Comparison of ENCODE assay signal across 27 cellular contexts in the genomic region with DNA sequence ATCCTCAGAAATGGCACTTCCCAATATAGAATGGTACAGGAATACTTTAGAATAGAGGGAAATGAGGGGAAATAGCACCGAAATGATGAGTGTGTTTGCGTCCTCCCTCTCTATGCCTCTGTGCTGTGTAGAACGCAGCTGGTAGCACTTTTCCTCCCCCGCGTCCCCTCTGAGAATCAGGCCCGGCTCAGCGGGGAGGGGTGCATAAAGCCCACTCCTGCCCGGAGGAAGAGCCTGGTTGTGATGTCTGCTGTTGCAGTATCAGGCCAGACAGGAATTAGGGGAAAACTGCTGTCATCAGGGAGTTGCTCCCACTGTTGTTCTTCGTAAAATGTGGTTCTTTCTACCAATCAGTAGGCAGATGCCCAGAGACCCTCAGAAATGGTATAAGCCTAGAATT.
"Had no signal": no experiment of that assay in that cellular context is flagged by ENCODE, and none has a peak within 500 bp of the region (broad histone marks: within the 10 kb centered on the region; RNA-seq: fewer than 3 reads in every experiment).

No MANE protein-coding gene starts in this region.

- H3K27me3 Mint-ChIP-seq: progenitor cell of endocrine pancreas had no signal

- H3K27ac Mint-ChIP-seq: naive thymus-derived CD8-positive, alpha-beta T cell; nephron; neural progenitor cell; progenitor cell of endocrine pancreas; stimulated activated effector memory CD8-positive, alpha-beta T cell treated with anti-CD3 and anti-CD28 coated beads, Interleukin-12 subunit alpha, Interleukin-12 subunit beta, amount 100 ng/mL, for 72 hours; stimulated activated naive B cell treated with anti-CD40 and anti-IgM and Interleukin-4, amounts not matched to agents 10 μg/mL and 1 μg/mL and 100 μg/mL, for 72 hours; stimulated activated naive CD8-positive, alpha-beta T cell treated with anti-CD3 and anti-CD28 coated beads, Interleukin-15, Interleukin-2, amounts not matched to agents 100 ng/mL and 50 ng/mL, for 24 hours had no signal

- H3K36me3 Mint-ChIP-seq: naive B cell; naive thymus-derived CD8-positive, alpha-beta T cell; neural progenitor cell; stimulated activated effector memory CD8-positive, alpha-beta T cell treated with anti-CD3 and anti-CD28 coated beads, Interleukin-12 subunit alpha, Interleukin-12 subunit beta, amount 100 ng/mL, for 72 hours had no signal

- DNase-seq: naive B cell; naive thymus-derived CD8-positive, alpha-beta T cell; occipital lobe; ovary; psoas muscle; right cardiac atrium; right lobe of liver; stimulated activated CD4-positive, alpha-beta T cell treated with anti-CD3 and anti-CD28 coated beads, Interleukin-15, amount 100 ng/mL, for 24 hours; stimulated activated CD4-positive, alpha-beta T cell treated with anti-CD3 and anti-CD28 coated beads, Interleukin-2, amount 100 ng/mL, for 24 hours; stimulated activated CD4-positive, alpha-beta T cell treated with anti-CD3 and anti-CD28 coated beads, Interleukin-2, amount 100 ng/mL, for 48 hours; stimulated activated CD4-positive, alpha-beta T cell treated with anti-CD3 and anti-CD28 coated beads, Interleukin-4, amount 100 ng/mL, for 24 hours; stimulated activated naive B cell treated with anti-CD40 and anti-IgM and Interleukin-4, amounts not matched to agents 10 μg/mL and 1 μg/mL and 100 μg/mL, for 72 hours; stimulated activated naive CD4-positive, alpha-beta T cell treated with Interleukin-2 at 50 U/mL for 16 hours; stomach; thyroid gland; trophoblast cell; upper lobe of left lung; uterus had no signal

- H3K4me3 Mint-ChIP-seq: naive B cell; naive thymus-derived CD8-positive, alpha-beta T cell; nephron; neural progenitor cell; stimulated activated effector memory CD8-positive, alpha-beta T cell treated with anti-CD3 and anti-CD28 coated beads, Interleukin-12 subunit alpha, Interleukin-12 subunit beta, amount 100 ng/mL, for 72 hours; stimulated activated naive B cell treated with anti-CD40 and anti-IgM and Interleukin-4, amounts not matched to agents 10 μg/mL and 1 μg/mL and 100 μg/mL, for 72 hours; stimulated activated naive CD8-positive, alpha-beta T cell treated with anti-CD3 and anti-CD28 coated beads, Interleukin-15, Interleukin-2, amounts not matched to agents 100 ng/mL and 50 ng/mL, for 24 hours had no signal

- H3K27me3 ChIP-seq: neural progenitor cell, ovary, right lobe of liver, thyroid gland, tibial nerve, upper lobe of left lung, uterus had no signal

- H3K4me1 Mint-ChIP-seq: naive B cell; naive thymus-derived CD8-positive, alpha-beta T cell; stimulated activated effector memory CD8-positive, alpha-beta T cell treated with anti-CD3 and anti-CD28 coated beads, Interleukin-12 subunit alpha, Interleukin-12 subunit beta, amount 100 ng/mL, for 72 hours; stimulated activated naive B cell treated with anti-CD40 and anti-IgM and Interleukin-4, amounts not matched to agents 10 μg/mL and 1 μg/mL and 100 μg/mL, for 72 hours had no signal

- H3K4me3 ChIP-seq: neural progenitor cell, ovary, psoas muscle, right lobe of liver, skin epidermis, stomach, thoracic aorta, thyroid gland, tibial nerve, upper lobe of left lung, uterus had no signal

- H3K4me1 ChIP-seq: neural progenitor cell, parathyroid adenoma, psoas muscle, right lobe of liver, stomach, thyroid gland, tibial nerve, upper lobe of left lung, uterus had no signal

- ATAC-seq: naive thymus-derived CD8-positive, alpha-beta T cell; psoas muscle; right cardiac atrium; right lobe of liver; stimulated activated effector memory CD8-positive, alpha-beta T cell treated with anti-CD3 and anti-CD28 coated beads, Interleukin-12 subunit alpha, Interleukin-12 subunit beta, amount 100 ng/mL, for 72 hours; stimulated activated naive B cell treated with anti-CD40 and anti-IgM and Interleukin-4, amounts not matched to agents 10 μg/mL and 1 μg/mL and 100 μg/mL, for 72 hours had no signal

- H3K9me3 Mint-ChIP-seq: neural progenitor cell; stimulated activated effector memory CD8-positive, alpha-beta T cell treated with anti-CD3 and anti-CD28 coated beads, Interleukin-12 subunit alpha, Interleukin-12 subunit beta, amount 100 ng/mL, for 72 hours; stimulated activated naive CD8-positive, alpha-beta T cell treated with anti-CD3 and anti-CD28 coated beads, Interleukin-15, Interleukin-2, amounts not matched to agents 100 ng/mL and 50 ng/mL, for 24 hours had no signal

- H3K9me3 ChIP-seq: ovary, psoas muscle, right lobe of liver, thoracic aorta, thyroid gland, tibial nerve, upper lobe of left lung, uterus had no signal

- H3K36me3 ChIP-seq: ovary, right lobe of liver, stomach, thoracic aorta, thyroid gland, tibial nerve, upper lobe of left lung, uterus had no signal
